In genomic region chr16:2115591-2115973, GRCh38 we compare ENCODE assay signal across 8 cellular contexts. TPM values are rescaled to one million over a fixed set of nuclear protein-coding genes. Genes with fewer than 3 reads are reported as not detected.
"Had no signal": no experiment of that assay in that cellular context is flagged by ENCODE, and none has a peak within 500 bp of the region (broad histone marks: within the 10 kb centered on the region; RNA-seq: fewer than 3 reads in every experiment).

No MANE protein-coding gene starts in this region.

- H3K4me3 Mint-ChIP-seq: GM23338, H9, HFFc6 had no signal

- H2AFZ ChIP-seq: GM23248, GM23338 had no signal

- H3K9ac ChIP-seq: GM23248 had no signal

- H3K4me2 ChIP-seq: GM23338 had no signal

- FAIRE-seq: H1, H54 had no signal

- H3K9me3 Mint-ChIP-seq: GM23338, H9, HFFc6 had no signal

- H3K27ac Mint-ChIP-seq: GM23338, HFFc6 had no signal

- DNase-seq: GM23248, GOT3, H9, HCEC 1CT, HFFc6 had no signal

- H3K4me3 ChIP-seq: GM23248, GM23338 had no signal

- H3K27ac ChIP-seq: GM23248 had no signal

- H3K4me1 Mint-ChIP-seq: GM23338, H9 had no signal

RNA-seq across cellular contexts. Expression of gene RAB26, which starts 32.8 kb away (rescaled TPM):
- total RNA-seq: GM23248 had no signal
